Comparison of ENCODE assay signal across 22 cellular contexts in the genomic region with DNA sequence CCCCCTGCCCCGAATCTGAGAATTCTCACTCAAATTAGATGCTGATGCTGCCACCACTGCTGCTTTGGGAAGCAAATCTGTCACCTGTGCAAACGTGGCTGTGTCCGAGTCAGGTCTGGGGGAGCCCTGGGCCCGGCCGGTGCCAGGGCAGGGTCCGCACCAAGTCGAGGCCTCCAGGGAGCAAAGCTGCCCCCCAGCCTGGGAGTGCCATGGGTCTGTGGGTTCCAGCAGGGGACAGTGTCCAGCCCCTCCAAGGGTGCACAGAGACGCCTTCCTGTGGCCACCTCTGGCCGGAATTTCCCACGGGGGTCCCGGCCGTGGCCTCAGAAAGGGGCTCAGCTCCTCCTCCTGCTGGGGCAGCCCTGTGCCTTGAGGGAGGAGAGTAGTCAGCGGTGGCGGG. TPM values are rescaled to one million over a fixed set of nuclear protein-coding genes. Genes with fewer than 3 reads are reported as not detected.
"Had no signal": no experiment of that assay in that cellular context is flagged by ENCODE, and none has a peak within 500 bp of the region (broad histone marks: within the 10 kb centered on the region; RNA-seq: fewer than 3 reads in every experiment).

No MANE protein-coding gene starts in this region.

- H3K27me3 Mint-ChIP-seq: activated CD8-positive, alpha-beta memory T cell treated with anti-CD3 and anti-CD28 coated beads, Interleukin-2, amount 10 ng/mL, durations not matched to agents 7 days and 5 days; activated T-helper 17 cell treated with anti-CD3 and anti-CD28 coated beads, Interleukin-2, amount 50 U/mL, for 72 hours had no signal

- H3K9me3 Mint-ChIP-seq: activated naive CD4-positive, alpha-beta T cell treated with anti-CD3 and anti-CD28 coated beads, Interleukin-2, amount 10 ng/mL, durations not matched to agents 7 days and 5 days; activated T-helper 17 cell treated with anti-CD3 and anti-CD28 coated beads, Interleukin-2, amount 50 U/mL, for 72 hours; central memory CD8-positive, alpha-beta T cell had no signal

- DNase-seq: activated CD4-positive, alpha-beta T cell treated with anti-CD3 and anti-CD28 coated beads, Interleukin-2, amount 50 U/mL, for 48 hours; activated CD8-positive, alpha-beta memory T cell treated with anti-CD3 and anti-CD28 coated beads, Interleukin-2, amount 10 ng/mL, durations not matched to agents 7 days and 5 days; activated naive CD4-positive, alpha-beta T cell treated with anti-CD3 and anti-CD28 coated beads, Interleukin-2, amount 10 ng/mL, durations not matched to agents 7 days and 5 days; colonic mucosa; erythroblast; foreskin melanocyte; kidney; stimulated activated CD4-positive, alpha-beta T cell treated with anti-CD3 and anti-CD28 coated beads, Interleukin-2, amount 100 ng/mL, for 24 hours; SW 1271; T1000; testis had no signal

- H3K27ac Mint-ChIP-seq: activated CD8-positive, alpha-beta memory T cell treated with anti-CD3 and anti-CD28 coated beads, Interleukin-2, amount 10 ng/mL, durations not matched to agents 7 days and 5 days; activated T-helper 17 cell treated with anti-CD3 and anti-CD28 coated beads, Interleukin-2, amount 50 U/mL, for 72 hours; progenitor cell of endocrine pancreas had no signal

- H3K4me1 ChIP-seq: ascending aorta, testis had no signal

- ATAC-seq: activated CD4-positive, CD25-positive, alpha-beta regulatory T cell treated with anti-CD3 and anti-CD28 coated beads, Interleukin-2, amount 50 U/mL, for 24 hours; activated CD8-positive, alpha-beta memory T cell treated with anti-CD3 and anti-CD28 coated beads, Interleukin-2, amount 10 ng/mL, durations not matched to agents 7 days and 5 days; activated T-helper 17 cell treated with anti-CD3 and anti-CD28 coated beads, Interleukin-2, amount 50 U/mL, for 72 hours; left lobe of liver had no signal

- H3K36me3 Mint-ChIP-seq: activated CD8-positive, alpha-beta memory T cell treated with anti-CD3 and anti-CD28 coated beads, Interleukin-2, amount 10 ng/mL, durations not matched to agents 7 days and 5 days; activated naive CD4-positive, alpha-beta T cell treated with anti-CD3 and anti-CD28 coated beads, Interleukin-2, amount 10 ng/mL, durations not matched to agents 7 days and 5 days had no signal

- H3K4me1 Mint-ChIP-seq: activated T-helper 17 cell treated with anti-CD3 and anti-CD28 coated beads, Interleukin-2, amount 50 U/mL, for 72 hours; central memory CD8-positive, alpha-beta T cell had no signal

- H3K27ac ChIP-seq: ascending aorta, testis, upper lobe of left lung had no signal

- H3K36me3 ChIP-seq: ascending aorta, colonic mucosa, upper lobe of left lung had no signal

- H3K4me3 Mint-ChIP-seq: activated CD8-positive, alpha-beta memory T cell treated with anti-CD3 and anti-CD28 coated beads, Interleukin-2, amount 10 ng/mL, durations not matched to agents 7 days and 5 days; activated naive CD4-positive, alpha-beta T cell treated with anti-CD3 and anti-CD28 coated beads, Interleukin-2, amount 10 ng/mL, durations not matched to agents 7 days and 5 days; central memory CD8-positive, alpha-beta T cell had no signal

- H3K27me3 ChIP-seq: ascending aorta, colonic mucosa, testis, upper lobe of left lung had no signal

- H3K4me3 ChIP-seq: ascending aorta, colonic mucosa, lung, testis, upper lobe of left lung had no signal

- H3K9me3 ChIP-seq: ascending aorta, colonic mucosa, testis, upper lobe of left lung had no signal

RNA-seq across cellular contexts. Expression of a gene that starts 27.7 kb away (rescaled TPM):
- total RNA-seq: activated CD8-positive, alpha-beta memory T cell treated with anti-CD3 and anti-CD28 coated beads, Interleukin-2, amount 10 ng/mL, durations not matched to agents 7 days and 5 days; ascending aorta; left lobe of liver; osteoblast; skeletal muscle tissue had no signal
- polyA plus RNA-seq: neural cell had no signal
